In the genomic region with DNA sequence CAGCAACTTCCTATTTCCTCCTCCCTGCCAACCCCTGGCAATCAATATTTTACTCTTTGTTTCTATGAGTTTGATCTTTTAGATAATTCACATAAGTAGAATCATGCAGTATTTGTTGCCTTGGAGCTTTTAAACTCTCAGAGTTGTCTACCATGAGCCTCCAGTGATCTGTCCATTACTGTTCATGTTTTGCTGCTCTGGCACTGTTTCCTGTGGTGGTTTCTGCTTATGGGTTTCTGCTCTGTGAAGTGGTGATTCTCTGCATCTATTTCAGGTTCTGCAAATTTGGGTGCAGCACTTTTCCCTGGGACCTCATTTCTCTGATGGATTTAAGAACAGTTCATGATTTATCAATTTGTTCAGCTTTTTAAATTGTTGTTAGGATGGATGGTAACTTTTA, we compare ENCODE assay signal across 26 cellular contexts.
"Had no signal": no experiment of that assay in that cellular context is flagged by ENCODE, and none has a peak within 500 bp of the region (broad histone marks: within the 10 kb centered on the region; RNA-seq: fewer than 3 reads in every experiment).

No MANE protein-coding gene starts in this region.

- H3K9ac ChIP-seq: SK-N-SH had no signal

- H3K4me2 ChIP-seq: SK-N-SH had no signal

- H3K4me3 ChIP-seq: K562 had no signal

- H3K4me3 Mint-ChIP-seq: T-helper 17 cell had no signal

- H3K9me3 ChIP-seq: SK-N-SH had no signal

- DNase-seq: IMR-90; MV-4-11; NCI-H1048; NCI-H1105 treated with DMSO at 0.1 percent for 48 hours; NCI-H1417 treated with DMSO at 0.1 percent for 48 hours; NCI-H146; NCI-H1694 treated with DMSO at 0.1 percent for 48 hours; NCI-H1930; NCI-H2081; NCI-H2107; NCI-H226; NCI-H446; NCI-H510A; NCI-H524 treated with DMSO at 0.1 percent for 48 hours; NCI-H69; NCI-H774; NK-92 treated with Interleukin-12 subunit alpha and Interleukin-12 subunit beta, amount 100 ng/mL, for 24 hours; PC-3; SHP77; SK-N-SH; T-helper 1 cell; T-helper 17 cell had no signal

- H3K27ac Mint-ChIP-seq: T-helper 17 cell had no signal

- H3K27me3 Mint-ChIP-seq: T-helper 17 cell had no signal

- H3K27ac ChIP-seq: RWPE1 had no signal

- ATAC-seq: HepG2, K562, Panc1, PC-3, T-helper 17 cell had no signal

- H3K4me1 Mint-ChIP-seq: T-helper 17 cell had no signal
